ENCODE assay signal across 17 cellular contexts in genomic region chr2:120601566-120601965, GRCh38.
"Had no signal": no experiment of that assay in that cellular context is flagged by ENCODE, and none has a peak within 500 bp of the region (broad histone marks: within the 10 kb centered on the region; RNA-seq: fewer than 3 reads in every experiment).

No MANE protein-coding gene starts in this region.

- H3K79me2 ChIP-seq: hepatocyte had no signal

- H2AFZ ChIP-seq: hepatocyte had no signal

- H3K36me3 ChIP-seq: cardiac muscle cell, colonic mucosa, esophagus squamous epithelium, gastroesophageal sphincter, transverse colon had no signal

- H3K27me3 ChIP-seq: colonic mucosa, hepatocyte, transverse colon had no signal

- ATAC-seq: gastroesophageal sphincter; stimulated activated memory B cell treated with anti-CD40 and anti-IgM and Interleukin-4, amounts not matched to agents 10 μg/mL and 1 μg/mL and 100 μg/mL, for 72 hours had no signal

- H3K4me1 ChIP-seq: colonic mucosa, transverse colon had no signal

- DNase-seq: cerebellar nuclear complex; colonic mucosa; dermis blood vessel endothelial cell; esophagus squamous epithelium; foreskin fibroblast; mesendoderm; naive B cell; stimulated activated CD4-positive, alpha-beta T cell treated with anti-CD3 and anti-CD28 coated beads, Interleukin-15, amount 100 ng/mL, for 24 hours; stimulated activated CD4-positive, alpha-beta T cell treated with anti-CD3 and anti-CD28 coated beads, Interleukin-1b, Interleukin-23, amount 100 ng/mL, for 48 hours; stimulated activated CD4-positive, alpha-beta T cell treated with anti-CD3 and anti-CD28 coated beads, Interleukin-4, amount 100 ng/mL, for 24 hours; transverse colon had no signal

- H3K4me2 ChIP-seq: hepatocyte, smooth muscle cell had no signal

- H3K9me3 ChIP-seq: colonic mucosa, esophagus squamous epithelium, transverse colon had no signal

- H3K4me3 ChIP-seq: cardiac muscle cell, colonic mucosa, esophagus squamous epithelium, gastroesophageal sphincter, hepatocyte, lung, smooth muscle cell, transverse colon had no signal

- H3K27ac ChIP-seq: cardiac muscle cell, colonic mucosa, esophagus squamous epithelium, gastroesophageal sphincter, hepatocyte, transverse colon had no signal
